In the genomic region with DNA sequence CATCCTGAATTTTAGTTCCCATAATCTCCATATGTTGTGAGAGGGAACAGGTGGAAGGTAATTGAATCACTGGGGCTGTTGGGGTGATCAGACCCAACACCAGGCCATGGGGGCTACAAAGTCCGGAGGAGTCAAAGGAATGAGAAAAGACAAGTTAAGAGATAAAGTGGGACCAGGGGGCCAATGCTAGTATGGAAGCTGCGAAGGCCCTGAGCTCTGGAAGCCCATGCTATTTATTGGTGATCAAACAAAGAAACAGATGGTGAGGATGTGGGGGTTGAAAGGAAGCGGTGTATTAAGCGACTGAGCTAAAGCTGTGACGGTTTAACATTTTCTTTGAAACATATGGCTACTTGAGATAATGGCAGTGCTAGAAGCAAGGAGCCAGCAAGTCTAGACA, we compare ENCODE assay signal across 14 cellular contexts.
DNase-seq lines count a peak whose midpoint lies in the region; ATAC-seq lines count a peak whose summit lies in the region.
"Had no signal": no experiment of that assay in that cellular context is flagged by ENCODE, and none has a peak within 500 bp of the region (broad histone marks: within the 10 kb centered on the region; RNA-seq: fewer than 3 reads in every experiment).

No MANE protein-coding gene starts in this region.

- DNase-seq in ELF-1 (ENCODE audit: low read depth, low spot score) (peak; percentile 3), NCI-H2171 (lab: John Stamatoyannopoulos, UW) (peak; percentile 21), dermis blood vessel endothelial cell (peak; percentile 16), lung microvascular endothelial cell (ENCODE audit: low read depth in 2 of 2) (peak; percentile 31 to 34), SHP77 (lab: John Stamatoyannopoulos, UW) (no peak)
- DNase-seq in activated T-cell treated with anti-CD3 and anti-CD28 coated beads, Interleukin-2, amount 50 U/mL, for 72 hours, result no peak
- DNase-seq: activated CD4-positive, alpha-beta T cell treated with anti-CD3 and anti-CD28 coated beads, Interleukin-2, amount 50 U/mL, for 1 hour; endodermal cell; HCEC 1CT; NCI-H1105 treated with DMSO at 0.1 percent for 48 hours; stimulated activated CD4-positive, alpha-beta T cell treated with anti-CD3 and anti-CD28 coated beads, Interleukin-4, amount 100 ng/mL, for 24 hours had no signal

- H3K27ac Mint-ChIP-seq in activated T-cell treated with anti-CD3 and anti-CD28 coated beads, Interleukin-2, amount 50 U/mL, for 72 hours, result no peak overlapping the region
- H3K27ac Mint-ChIP-seq: endodermal cell; memory B cell; natural killer cell treated with Interleukin-12 subunit alpha and Interleukin-12 subunit beta and Interleukin-15 and Interleukin-18, amount 100 ng/mL, for 72 hours had no signal

- H3K4me3 Mint-ChIP-seq in activated T-cell treated with anti-CD3 and anti-CD28 coated beads, Interleukin-2, amount 50 U/mL, for 72 hours, result no peak overlapping the region
- H3K4me3 Mint-ChIP-seq: endodermal cell; memory B cell; natural killer cell treated with Interleukin-12 subunit alpha and Interleukin-12 subunit beta and Interleukin-15 and Interleukin-18, amount 100 ng/mL, for 72 hours had no signal

- H3K9me3 Mint-ChIP-seq in activated T-cell treated with anti-CD3 and anti-CD28 coated beads, Interleukin-2, amount 50 U/mL, for 72 hours, result peaks cover 11 to 14% of the 10 kb centered on the region in 2 donors

- no peaks in the 10 kb centered on the region for H3K27me3 Mint-ChIP-seq in activated T-cell treated with anti-CD3 and anti-CD28 coated beads, Interleukin-2, amount 50 U/mL, for 72 hours (ENCODE audit: low read depth)
- H3K27me3 Mint-ChIP-seq: memory B cell; natural killer cell treated with Interleukin-12 subunit alpha and Interleukin-12 subunit beta and Interleukin-15 and Interleukin-18, amount 100 ng/mL, for 72 hours had no signal

- ATAC-seq in HG03097 (IDR thresholded peaks at IDR 0.05; ENCODE audit: low FRiP score, unreplicated experiment), result no peak
- no peak for ATAC-seq in activated T-cell treated with anti-CD3 and anti-CD28 coated beads, Interleukin-2, amount 50 U/mL, for 72 hours (replicated peaks in 1 of 2)
- ATAC-seq: natural killer cell treated with Interleukin-12 subunit alpha and Interleukin-12 subunit beta and Interleukin-15 and Interleukin-18, amount 100 ng/mL, for 72 hours had no signal

- H3K4me1 Mint-ChIP-seq in activated T-cell treated with anti-CD3 and anti-CD28 coated beads, Interleukin-2, amount 50 U/mL, for 72 hours (ENCODE audit: low read depth), result no peaks in the 10 kb centered on the region
- H3K4me1 Mint-ChIP-seq: endodermal cell, memory B cell had no signal

- peaks cover 2 to 3% of the 10 kb centered on the region in 2 donors for H3K36me3 Mint-ChIP-seq in activated T-cell treated with anti-CD3 and anti-CD28 coated beads, Interleukin-2, amount 50 U/mL, for 72 hours (ENCODE audit: insufficient read depth in 2 of 2)
- H3K36me3 Mint-ChIP-seq: memory B cell had no signal

Comparison
In these comparisons a context has a peak if more than half of its experiments do, and no peak if none do; other contexts are left out.
1. DNase-seq: peak in ELF-1 (single experiment), NCI-H2171 (single experiment), dermis blood vessel endothelial cell (single experiment) and lung microvascular endothelial cell (2 of 2); none in activated T-cell treated with anti-CD3 and anti-CD28 coated beads, Interleukin-2, amount 50 U/mL, for 72 hours (0 of 2) and SHP77 (0 of 2).